12 cellular contexts compared by ENCODE assay signal in the genomic region with DNA sequence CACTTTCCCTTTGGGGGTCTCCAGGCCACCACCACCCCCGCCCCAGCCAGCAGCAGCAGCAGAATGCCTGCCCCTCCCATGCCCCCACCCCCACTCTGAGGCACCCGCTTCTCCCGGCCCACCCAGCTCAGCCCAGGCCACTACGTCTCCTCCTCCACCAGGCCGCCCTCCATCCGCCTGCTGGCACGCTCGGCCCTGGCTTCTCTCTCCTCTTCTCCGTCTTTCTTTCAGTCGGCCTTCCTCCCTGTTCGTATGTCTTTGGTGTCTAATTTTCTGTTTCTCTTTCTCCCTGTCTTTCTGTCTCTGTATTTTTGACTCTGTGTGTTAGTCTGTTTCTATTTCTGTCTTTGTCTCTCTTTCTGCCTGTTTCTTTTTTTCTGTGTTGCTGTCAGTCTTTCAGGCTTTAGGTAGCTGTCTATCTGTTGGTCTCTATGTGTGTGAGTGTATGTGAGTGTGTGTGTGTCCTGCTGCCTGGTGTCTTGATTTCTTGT. TPM values are rescaled to one million over a fixed set of nuclear protein-coding genes. Genes with fewer than 3 reads are reported as not detected.
DNase-seq lines count a peak whose midpoint lies in the region; ATAC-seq, FAIRE-seq and TF ChIP-seq lines count a peak whose summit lies in the region.
"Had no signal": no experiment of that assay in that cellular context is flagged by ENCODE, and none has a peak within 500 bp of the region (broad histone marks: within the 10 kb centered on the region; RNA-seq: fewer than 3 reads in every experiment).

Gene LGI4 (minus strand): TSS at position 459 of the 491 bp plus-strand sequence. CDS start 379 bp downstream, at position 80.

- H3K9me3 ChIP-seq in HEK293 (ENCODE audit: control insufficient read depth, insufficient read depth, low read depth, low read length) (no peaks in the 10 kb centered on the region), mucosa of descending colon (no peaks in the 10 kb centered on the region)

- no peak within 1 kb of the TSS for H3K27ac Mint-ChIP-seq in natural killer cell
- H3K27ac Mint-ChIP-seq: activated CD4-positive, alpha-beta memory T cell treated with anti-CD3 and anti-CD28 coated beads, Interleukin-2, amount 10 ng/mL, durations not matched to agents 7 days and 5 days; activated naive CD8-positive, alpha-beta T cell treated with anti-CD3 and anti-CD28 coated beads, Interleukin-2, amount 10 ng/mL, durations not matched to agents 7 days and 5 days had no signal

- H3K36me3 ChIP-seq in HEK293 (ENCODE audit: control insufficient read depth in 2 of 2, insufficient read depth in 1 of 2, low read length in 2 of 2): no peaks in the 10 kb centered on the region
- H3K36me3 ChIP-seq in mucosa of descending colon (ENCODE audit: low read depth): no peaks in the 10 kb centered on the region

- no peaks in the 10 kb centered on the region for H3K36me3 Mint-ChIP-seq in natural killer cell
- H3K36me3 Mint-ChIP-seq: activated naive CD8-positive, alpha-beta T cell treated with anti-CD3 and anti-CD28 coated beads, Interleukin-2, amount 10 ng/mL, durations not matched to agents 7 days and 5 days had no signal

- FAIRE-seq in GM19239 (lab: Jason Lieb, UNC): no peak
- FAIRE-seq: kidney had no signal

- no peak for TF ChIP-seq CTCF in HEK293 (tag by site-specific recombination; IDR thresholded peaks at IDR 0.05)
- no peak for TF ChIP-seq CTCF in coronary artery (IDR thresholded peaks at IDR 0.05)
- TF ChIP-seq CTCF in mucosa of descending colon (IDR thresholded peaks at IDR 0.05): no peak
- TF ChIP-seq CTCF in natural killer cell (IDR thresholded peaks at IDR 0.05): no peak

- peaks cover 0 to 12% of the 10 kb centered on the region in 2 donors for H3K27me3 Mint-ChIP-seq in natural killer cell (ENCODE audit: low read depth in 2 of 2)

- peaks cover 0 to 11% of the 10 kb centered on the region in 2 donors for H3K4me1 Mint-ChIP-seq in natural killer cell

- H3K4me3 ChIP-seq in HEK293 (ENCODE audit: low read depth, low read length) (no peak within 1 kb of the TSS), coronary artery (peak within 1 kb of the TSS; percentile 79), mucosa of descending colon (no peak within 1 kb of the TSS)

- peaks cover 3% of the 10 kb centered on the region for H3K4me1 ChIP-seq in HEK293 (ENCODE audit: control insufficient read depth, insufficient read depth, low read length)
- H3K4me1 ChIP-seq in mucosa of descending colon (ENCODE audit: low read depth): peaks cover 25% of the 10 kb centered on the region

- H3K27ac ChIP-seq in HEK293 (ENCODE audit: extremely low read depth, low read depth, low read length) (no peak within 1 kb of the TSS; the same call in 1 of the 2 replicates), coronary artery (peak within 1 kb of the TSS; percentile 82 to 99), temporal lobe (ENCODE audit: low read depth, low read length) (peak within 1 kb of the TSS; percentile 91)

- POLR2A ChIA-PET in HEK293 (lab: Yijun Ruan, JAX): interaction anchor here (0.9 to 1.3 kb wide), 4 partner anchors 10 to 79 kb away, joined by 3 to 4 read pairs (median 4); partner anchors contain the start of gene FXYD5

- CTCF ChIA-PET in HEK293 (lab: Yijun Ruan, JAX): interaction anchor here (0.5 to 5.5 kb wide), 31 partner anchors 7 to 1009 kb away, joined by 3 to 108 read pairs (median 7); partner anchors contain the start of genes FXYD3 and FXYD5

- no peak for DNase-seq in coronary artery (ENCODE audit: low spot score)
- DNase-seq in mucosa of descending colon: peak in 2 of 3 donors; percentile 39 to 59
- no peak for DNase-seq in natural killer cell
- no peak for DNase-seq in activated CD4-positive, alpha-beta T cell treated with anti-CD3 and anti-CD28 coated beads for 4 hours
- DNase-seq in DMS 273 (lab: John Stamatoyannopoulos, UW; ENCODE audit: unreplicated experiment): no peak
- DNase-seq in GM19239 (ENCODE audit: insufficient read length, low spot score): no peak
- DNase-seq: NCI-H1092 treated with DMSO at 0.1 percent for 48 hours had no signal

- no peak within 1 kb of the TSS for H3K4me3 Mint-ChIP-seq in natural killer cell
- H3K4me3 Mint-ChIP-seq: activated CD4-positive, alpha-beta memory T cell treated with anti-CD3 and anti-CD28 coated beads, Interleukin-2, amount 10 ng/mL, durations not matched to agents 7 days and 5 days; activated naive CD8-positive, alpha-beta T cell treated with anti-CD3 and anti-CD28 coated beads, Interleukin-2, amount 10 ng/mL, durations not matched to agents 7 days and 5 days had no signal

- intact Hi-C loops in mucosa of descending colon (cut with DNase I, micrococcal nuclease) (no loop called here), natural killer cell (cut with micrococcal nuclease) (loop anchor here (1.0 kb wide), 1 partner anchor 67 kb away; no protein-coding TSS in a partner anchor)

- peaks cover 0 to 4% of the 10 kb centered on the region in 2 donors for H3K9me3 Mint-ChIP-seq in natural killer cell
- H3K9me3 Mint-ChIP-seq: activated naive CD8-positive, alpha-beta T cell treated with anti-CD3 and anti-CD28 coated beads, Interleukin-2, amount 10 ng/mL, durations not matched to agents 7 days and 5 days had no signal

- no peak for ATAC-seq in mucosa of descending colon
- no peak for ATAC-seq in natural killer cell

TF ChIP-seq in HEK293, 187 proteins besides CTCF, POLR2A, EP300 and RAD21 (continues in another document):
- TF ChIP-seq ZNF776 (tag by site-specific recombination; IDR thresholded peaks at IDR 0.05; ENCODE audit: borderline replicate concordance): no peak
- TF ChIP-seq MEIS1 (CRISPR knock-in tag; IDR thresholded peaks at IDR 0.05; ENCODE audit: borderline replicate concordance): no peak
- TF ChIP-seq KLF9 (tag by site-specific recombination; IDR thresholded peaks at IDR 0.05; ENCODE audit: low read depth): no peak
- no peak for TF ChIP-seq GLIS2 (tag by site-specific recombination; IDR thresholded peaks at IDR 0.05)
- peak; percentile 76 for TF ChIP-seq ZNF335 (tag by site-specific recombination; conservative IDR thresholded peaks at IDR 0.05)
- no peak for TF ChIP-seq ZNF341 (tag by site-specific recombination; IDR thresholded peaks at IDR 0.05; ENCODE audit: low read depth)
- TF ChIP-seq PRDM4 (tag by site-specific recombination; IDR thresholded peaks at IDR 0.05): peak; percentile 83
- TF ChIP-seq, protein P1, sequence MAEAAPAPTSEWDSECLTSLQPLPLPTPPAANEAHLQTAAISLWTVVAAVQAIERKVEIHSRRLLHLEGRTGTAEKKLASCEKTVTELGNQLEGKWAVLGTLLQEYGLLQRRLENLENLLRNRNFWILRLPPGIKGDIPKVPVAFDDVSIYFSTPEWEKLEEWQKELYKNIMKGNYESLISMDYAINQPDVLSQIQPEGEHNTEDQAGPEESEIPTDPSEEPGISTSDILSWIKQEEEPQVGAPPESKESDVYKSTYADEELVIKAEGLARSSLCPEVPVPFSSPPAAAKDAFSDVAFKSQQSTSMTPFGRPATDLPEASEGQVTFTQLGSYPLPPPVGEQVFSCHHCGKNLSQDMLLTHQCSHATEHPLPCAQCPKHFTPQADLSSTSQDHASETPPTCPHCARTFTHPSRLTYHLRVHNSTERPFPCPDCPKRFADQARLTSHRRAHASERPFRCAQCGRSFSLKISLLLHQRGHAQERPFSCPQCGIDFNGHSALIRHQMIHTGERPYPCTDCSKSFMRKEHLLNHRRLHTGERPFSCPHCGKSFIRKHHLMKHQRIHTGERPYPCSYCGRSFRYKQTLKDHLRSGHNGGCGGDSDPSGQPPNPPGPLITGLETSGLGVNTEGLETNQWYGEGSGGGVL (tag by site-specific recombination; IDR thresholded peaks at IDR 0.05): no peak
- TF ChIP-seq ZFP37 (tag by site-specific recombination; IDR thresholded peaks at IDR 0.05): no peak
- no peak for TF ChIP-seq ZIC2 (tag by site-specific recombination; IDR thresholded peaks at IDR 0.05)

RNA-seq across cellular contexts. Expression of gene LGI4, which starts in this region (rescaled TPM):
- total RNA-seq in mucosa of descending colon (10 to 100 TPM; 14.1 to 38.8 (median 31.1) TPM), temporal lobe (5.2 TPM), natural killer cell (under 1 TPM in 2 of 3 donors, not detected in 1; 0.49 to 0.72 TPM)

Comparison
In these comparisons a context has a peak if more than half of its experiments do, and no peak if none do; other contexts are left out.
1. DNase-seq: peak in mucosa of descending colon (2 of 3); none in coronary artery (single experiment), natural killer cell (single experiment), activated CD4-positive, alpha-beta T cell treated with anti-CD3 and anti-CD28 coated beads for 4 hours (0 of 2), DMS 273 (single experiment) and GM19239 (single experiment).